ENCODE assay signal across 6 cellular contexts in genomic region chr16:28435340-28435739, GRCh38. TPM values are rescaled to one million over a fixed set of nuclear protein-coding genes. Genes with fewer than 3 reads are reported as not detected.
"Had no signal": no experiment of that assay in that cellular context is flagged by ENCODE, and none has a peak within 500 bp of the region (broad histone marks: within the 10 kb centered on the region; RNA-seq: fewer than 3 reads in every experiment).

No MANE protein-coding gene starts in this region.

RNA-seq across cellular contexts. Expression of gene NPIPB7, which starts 36.8 kb away (rescaled TPM):
- total RNA-seq: HT-29, LHCN-M2, MCF 10A, PC-3, Right ventricle myocardium superior, SJSA1 had no signal

RNA-seq across cellular contexts. Expression of gene APOBR, which starts 59.1 kb away (rescaled TPM):
- total RNA-seq: HT-29, LHCN-M2, SJSA1 had no signal
